ENCODE assay signal across 8 cellular contexts in the genomic region with DNA sequence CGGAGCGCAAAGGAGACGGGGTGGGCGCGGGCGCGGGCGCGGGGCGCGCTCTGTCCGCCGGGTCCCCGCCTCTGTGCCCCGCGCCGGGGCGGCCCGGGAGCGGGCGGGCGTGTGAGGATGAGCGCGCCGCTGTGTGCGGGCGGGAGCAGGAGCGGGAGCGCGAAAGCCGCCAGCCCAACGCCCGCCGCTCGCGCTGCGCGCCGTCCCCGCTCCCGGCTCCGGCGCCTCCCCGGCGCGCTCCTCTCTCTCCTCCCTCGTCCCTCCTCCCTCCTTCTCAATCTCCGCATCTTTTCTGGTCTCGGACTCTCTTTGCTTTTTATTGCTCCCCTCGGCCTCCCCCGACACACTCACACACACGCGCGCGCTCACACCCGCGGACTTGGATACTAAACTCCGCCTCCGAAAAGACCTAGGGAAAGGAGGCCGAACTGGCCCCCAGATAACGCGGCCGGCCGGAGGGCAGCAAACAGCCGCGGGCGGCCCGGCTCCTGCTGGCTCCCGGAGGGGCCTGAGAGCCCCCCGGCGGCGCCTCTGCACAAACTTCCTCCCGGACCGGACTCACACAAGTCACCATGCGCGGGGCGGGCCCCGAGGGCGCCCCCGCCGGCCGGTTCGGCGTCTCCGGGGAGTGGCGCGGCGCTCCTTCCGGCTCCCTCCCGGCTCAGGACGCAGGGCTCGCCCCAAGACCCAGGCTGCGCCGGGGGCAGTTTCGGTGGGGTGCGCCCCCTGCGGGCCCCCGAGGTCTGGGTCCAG. TPM values are rescaled to one million over a fixed set of nuclear protein-coding genes. Genes with fewer than 3 reads are reported as not detected.
A peak's percentile ranks its signal among the peaks of the same experiment; 100 is the strongest.
DNase-seq lines count a peak whose midpoint lies in the region; ATAC-seq and TF ChIP-seq lines count a peak whose summit lies in the region.

A gene with protein sequence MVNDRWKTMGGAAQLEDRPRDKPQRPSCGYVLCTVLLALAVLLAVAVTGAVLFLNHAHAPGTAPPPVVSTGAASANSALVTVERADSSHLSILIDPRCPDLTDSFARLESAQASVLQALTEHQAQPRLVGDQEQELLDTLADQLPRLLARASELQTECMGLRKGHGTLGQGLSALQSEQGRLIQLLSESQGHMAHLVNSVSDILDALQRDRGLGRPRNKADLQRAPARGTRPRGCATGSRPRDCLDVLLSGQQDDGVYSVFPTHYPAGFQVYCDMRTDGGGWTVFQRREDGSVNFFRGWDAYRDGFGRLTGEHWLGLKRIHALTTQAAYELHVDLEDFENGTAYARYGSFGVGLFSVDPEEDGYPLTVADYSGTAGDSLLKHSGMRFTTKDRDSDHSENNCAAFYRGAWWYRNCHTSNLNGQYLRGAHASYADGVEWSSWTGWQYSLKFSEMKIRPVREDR (minus strand): TSS at position 596 of the 753 bp plus-strand sequence. CDS start 640 bp downstream, outside the sequence.

- ATAC-seq in HG03442 (IDR thresholded peaks at IDR 0.05; ENCODE audit: unreplicated experiment) (no peak), GM18519 (IDR thresholded peaks at IDR 0.05; ENCODE audit: low FRiP score, unreplicated experiment) (no peak)

- no peak within 1 kb of the TSS for H3K27ac Mint-ChIP-seq in type B pancreatic cell

- peak within 1 kb of the TSS; percentile 87 for H3K4me3 Mint-ChIP-seq in type B pancreatic cell

- DNase-seq in SKM-1 treated with dmso at 0.1 percent for 144 hours (lab: John Stamatoyannopoulos, UW; ENCODE audit: unreplicated experiment): peak; percentile 15
- DNase-seq in SKM-1 (lab: John Stamatoyannopoulos, UW; ENCODE audit: unreplicated experiment): no peak
- DNase-seq in NCI-H2171 (lab: John Stamatoyannopoulos, UW): peak; percentile 25
- DNase-seq in astrocyte of the hippocampus (ENCODE audit: low read depth, low spot score): peak; percentile 71
- DNase-seq in kidney tubule cell (ENCODE audit: low spot score): peak; percentile 52
- DNase-seq in type B pancreatic cell (ENCODE audit: extremely low spot score, unreplicated experiment): no peak

- no peaks in the 10 kb centered on the region for H3K9me3 Mint-ChIP-seq in type B pancreatic cell

- TF ChIP-seq CTCF in type B pancreatic cell (conservative IDR thresholded peaks at IDR 0.05): peak; percentile 42

- H3K36me3 Mint-ChIP-seq in type B pancreatic cell: no peaks in the 10 kb centered on the region

- peaks cover 11% of the 10 kb centered on the region for H3K4me1 Mint-ChIP-seq in type B pancreatic cell (ENCODE audit: unreplicated experiment)

- peaks cover 74% of the 10 kb centered on the region for H3K27me3 Mint-ChIP-seq in type B pancreatic cell

RNA-seq across cellular contexts. Expression of the gene that starts here (rescaled TPM):
- 0.53 and 0.76 TPM in 2 replicates for total RNA-seq in type B pancreatic cell (ENCODE audit: low replicate concordance)

Comparison
In these comparisons a context has a peak if more than half of its experiments do, and no peak if none do; other contexts are left out.
1. DNase-seq: peak in SKM-1 treated with dmso at 0.1 percent for 144 hours (single experiment), NCI-H2171 (single experiment), astrocyte of the hippocampus (single experiment) and kidney tubule cell (single experiment); none in SKM-1 (single experiment) and type B pancreatic cell (single experiment).